In genomic region chr4:4344915-4345527, GRCh38 we compare ENCODE assay signal across 13 cellular contexts. TPM values are rescaled to one million over a fixed set of nuclear protein-coding genes. Genes with fewer than 3 reads are reported as not detected.
DNase-seq lines count a peak whose midpoint lies in the region; ATAC-seq, FAIRE-seq and TF ChIP-seq lines count a peak whose summit lies in the region.
"Had no signal": no experiment of that assay in that cellular context is flagged by ENCODE, and none has a peak within 500 bp of the region (broad histone marks: within the 10 kb centered on the region; RNA-seq: fewer than 3 reads in every experiment).

No MANE protein-coding gene starts in this region.

- H3K27me3 ChIP-seq in HepG2 (ENCODE audit: control insufficient read depth in 1 of 2, insufficient read depth in 2 of 2, low read length in 2 of 2): peaks cover 0 to 7% of the 10 kb centered on the region in 2 experiments; a peak in 2 of 5 replicates
- H3K27me3 ChIP-seq in right lobe of liver: no peaks in the 10 kb centered on the region
- H3K27me3 ChIP-seq in transverse colon: no peaks in the 10 kb centered on the region
- H3K27me3 ChIP-seq: brain microvascular endothelial cell, uterus had no signal

- TF ChIP-seq POLR2A in HepG2 (IDR thresholded peaks at IDR 0.05; ENCODE audit: insufficient read depth in 1 of 2, low read depth in 2 of 2, low read length in 2 of 2) (no peak), right lobe of liver (IDR thresholded peaks at IDR 0.05) (no peak), transverse colon (IDR thresholded peaks at IDR 0.05) (no peak)

- TF ChIP-seq EP300 in HepG2 (IDR thresholded peaks at IDR 0.05; ENCODE audit: low read depth in 2 of 2, low read length in 2 of 2) (no peak), HepG2 (CRISPR knock-in tag; IDR thresholded peaks at IDR 0.05; ENCODE audit: borderline replicate concordance) (no peak), transverse colon (IDR thresholded peaks at IDR 0.05; ENCODE audit: low read depth) (no peak)

- TF ChIP-seq RAD21 in HepG2 (CRISPR knock-in tag; IDR thresholded peaks at IDR 0.05): no peak

- H3K36me3 ChIP-seq in HepG2 (replicated peaks in 1 of 2; ENCODE audit: control insufficient read depth in 1 of 2, insufficient read depth in 2 of 2, low read length in 2 of 2) (no peaks in the 10 kb centered on the region), right lobe of liver (no peaks in the 10 kb centered on the region), transverse colon (no peaks in the 10 kb centered on the region)
- H3K36me3 ChIP-seq: brain microvascular endothelial cell, uterus had no signal

- no peak for DNase-seq in HepG2 (ENCODE audit: low spot score)
- no peak for DNase-seq in right lobe of liver
- DNase-seq in transverse colon: peak; percentile 40
- no peak for DNase-seq in HUDEP-2 (lab: John Stamatoyannopoulos, UW; ENCODE audit: unreplicated experiment in 76 of 76)
- no peak for DNase-seq in RKO (ENCODE audit: low spot score)
- DNase-seq: brain microvascular endothelial cell, left ventricle myocardium superior, uterus had no signal

- no peak for FAIRE-seq in HepG2 (lab: Jason Lieb, UNC)
- FAIRE-seq: A204.1 had no signal

- BruUV-seq in HepG2 (replicated peaks; lab: Mats Ljungman, UMichigan): no TSS peak

- intact Hi-C loops in HepG2 (cut with micrococcal nuclease; ENCODE audit: unreplicated experiment) (no loop called here), right lobe of liver (cut with DNase I) (no loop called here), transverse colon (cut with DNase I; ENCODE audit: low total_unique reads) (no loop called here)

- WGBS in HepG2 (ENCODE audit: low lambda C conversion rate): 77% methylated on average over 14 of the region's 14 CpGs
- WGBS in right lobe of liver (ENCODE audit: insufficient coverage, low coverage, low lambda C conversion rate, missing lambda C conversion rate): 57% methylated on average over 4 of the region's 14 CpGs
- WGBS in transverse colon (ENCODE audit: low coverage in 1 of 2), 2 donors: 71 to 80% methylated on average over 2 to 14 of the region's 14 CpGs

- peaks cover 6% of the 10 kb centered on the region; the same call in 1 of the 2 replicates for H3K4me1 ChIP-seq in HepG2 (ENCODE audit: insufficient read depth, low read length)
- no peaks in the 10 kb centered on the region for H3K4me1 ChIP-seq in right lobe of liver
- H3K4me1 ChIP-seq in transverse colon: no peaks in the 10 kb centered on the region
- H3K4me1 ChIP-seq: psoas muscle, uterus had no signal

- H3K4me3 ChIP-seq in HepG2 (replicated peaks in 1 of 3; ENCODE audit: insufficient read depth in 1 of 3, low read depth in 2 of 3, low read length in 3 of 3): no peak overlapping the region
- no peak overlapping the region for H3K4me3 ChIP-seq in right lobe of liver
- no peak overlapping the region for H3K4me3 ChIP-seq in transverse colon
- H3K4me3 ChIP-seq: psoas muscle, uterus had no signal

- in situ Hi-C loops in HepG2 (cut with HindIII; ENCODE audit: extremely low pct_ligation_motif_present, low pct_unique_long_range_greater_than_20kb) (no loop called here), transverse colon (cut with MboI; ENCODE audit: low pct_ligation_motif_present in 1 of 4, low pct_unique_long_range_greater_than_20kb in 1 of 4, low sequenced_read_pairs in 3 of 4) (loop anchor here in 1 of 4 donors (10.0 kb wide), 1 partner anchor 90 kb away; no protein-coding TSS in a partner anchor)

- ATAC-seq in HepG2 (no peak), right lobe of liver (no peak), GM21825 (IDR thresholded peaks at IDR 0.05; ENCODE audit: unreplicated experiment) (peak; percentile 85), HG03439 (IDR thresholded peaks at IDR 0.05; ENCODE audit: unreplicated experiment) (peak; percentile 78), SK-N-SH treated with all-trans-retinoic acid at 6 μM for 48 hours (no peak)
- ATAC-seq: left ventricle myocardium superior, psoas muscle had no signal

- TF ChIP-seq CTCF in HepG2 (CRISPR knock-in tag; IDR thresholded peaks at IDR 0.05): no peak
- TF ChIP-seq CTCF in right lobe of liver (IDR thresholded peaks at IDR 0.05): no peak
- no peak for TF ChIP-seq CTCF in transverse colon (IDR thresholded peaks at IDR 0.05)

- H2AFZ ChIP-seq in HepG2 (ENCODE audit: low read length): no peak overlapping the region

- CTCF ChIA-PET in HepG2 (lab: Yijun Ruan, JAX; ENCODE audit: low intra/inter-chr PET ratio, low total read pairs): no interaction called here

- no peak overlapping the region for H3K4me2 ChIP-seq in HepG2 (ENCODE audit: low read depth, low read length)

- POLR2A ChIA-PET in HepG2 (lab: Yijun Ruan, JAX): no interaction called here

- no peaks in the 10 kb centered on the region for H4K20me1 ChIP-seq in HepG2 (ENCODE audit: insufficient read depth, low read length)

- H3K27ac ChIP-seq in HepG2 (ENCODE audit: extremely low read length, insufficient read depth, low read length) (no peak overlapping the region), right lobe of liver (no peak overlapping the region), transverse colon (no peak overlapping the region)
- H3K27ac ChIP-seq: brain microvascular endothelial cell, psoas muscle, uterus had no signal

- H3K9ac ChIP-seq in HepG2 (ENCODE audit: insufficient read depth, low read depth, low read length): no peak overlapping the region

- no peaks in the 10 kb centered on the region for H3K9me3 ChIP-seq in HepG2 (ENCODE audit: low read length)
- no peaks in the 10 kb centered on the region for H3K9me3 ChIP-seq in right lobe of liver
- no peaks in the 10 kb centered on the region for H3K9me3 ChIP-seq in transverse colon
- H3K9me3 ChIP-seq: psoas muscle, uterus had no signal

- no peaks in the 10 kb centered on the region for H3K79me2 ChIP-seq in HepG2 (ENCODE audit: insufficient read depth, low read length)

RNA-seq across cellular contexts. Expression of gene NSG1, which starts 41.9 kb away (rescaled TPM):
- total RNA-seq in HepG2 (2016; rRNA removed; fragmentation: Illumina TruSeq; extraction: Trizol) (not detected in 2 replicates), right lobe of liver (under 1 TPM in 2 of 6 experiments, not detected in 4; 0.22 to 0.29 TPM), transverse colon (1 to 10 TPM in 3 of 4 donors, not detected in 1; 2.2 to 3.5 (median 2.7) TPM)
- total RNA-seq in HepG2 (2016; cell fraction: cytosol; rRNA removed; fragmentation: Illumina TruSeq; extraction: Trizol; ENCODE audit: low read depth): not detected in 2 replicates
- not detected in 2 replicates for total RNA-seq in HepG2 (2016; cell fraction: insoluble cytoplasmic fraction; rRNA removed; fragmentation: Illumina TruSeq; extraction: Trizol)
- not detected in 2 replicates for total RNA-seq in HepG2 (2016; cell fraction: membrane; rRNA removed; fragmentation: Illumina TruSeq; extraction: Trizol)
- not detected in 2 replicates for total RNA-seq in HepG2 (2016; cell fraction: nucleus; rRNA removed; fragmentation: Illumina TruSeq; extraction: Trizol)
- polyA plus RNA-seq in HepG2 (2011; rRNA removed): not detected in 2 replicates
- not detected in 2 replicates for polyA plus RNA-seq in HepG2 (2011; cell fraction: cytosol; rRNA removed)
- not detected in 2 replicates for polyA plus RNA-seq in HepG2 (2011; cell fraction: nucleus; rRNA removed)
- polyA plus RNA-seq in HepG2 (2012): not detected in 2 replicates
- not detected in 2 replicates for polyA plus RNA-seq in HepG2 (2016; cell fraction: cytosol; fragmentation: Illumina TruSeq; extraction: Trizol; ENCODE audit: low read depth)
- polyA plus RNA-seq in HepG2 (2016; cell fraction: insoluble cytoplasmic fraction; fragmentation: Illumina TruSeq; extraction: Trizol; ENCODE audit: low read depth): not detected in 2 replicates
- not detected in 2 replicates for polyA plus RNA-seq in HepG2 (2016; cell fraction: membrane; fragmentation: Illumina TruSeq; extraction: Trizol; ENCODE audit: low read depth)
- not detected in 2 replicates for polyA plus RNA-seq in HepG2 (2016; cell fraction: nucleus; fragmentation: Illumina TruSeq; extraction: Trizol; ENCODE audit: insufficient read depth, low read depth)
- polyA minus RNA-seq in HepG2 (2011; rRNA and poly(A)+ RNA removed; ENCODE audit: low replicate concordance): not detected in 2 replicates
- not detected in 2 replicates for polyA minus RNA-seq in HepG2 (2011; cell fraction: cytosol; rRNA and poly(A)+ RNA removed)
- not detected in 2 replicates for polyA minus RNA-seq in HepG2 (2011; cell fraction: nucleus; rRNA and poly(A)+ RNA removed)

RNA-seq across cellular contexts. Expression of gene ZBTB49, which starts 55.0 kb away (rescaled TPM):
- total RNA-seq in HepG2 (2016; rRNA removed; fragmentation: Illumina TruSeq; extraction: Trizol): 3.3 and 4.6 TPM in 2 replicates
- 1.4 and 1.6 TPM in 2 replicates for total RNA-seq in HepG2 (2016; cell fraction: cytosol; rRNA removed; fragmentation: Illumina TruSeq; extraction: Trizol; ENCODE audit: low read depth)
- 2.5 and 3.5 TPM in 2 replicates for total RNA-seq in HepG2 (2016; cell fraction: insoluble cytoplasmic fraction; rRNA removed; fragmentation: Illumina TruSeq; extraction: Trizol)
- total RNA-seq in HepG2 (2016; cell fraction: membrane; rRNA removed; fragmentation: Illumina TruSeq; extraction: Trizol): 2.9 and 3.2 TPM in 2 replicates
- 5.5 and 8.4 TPM in 2 replicates for total RNA-seq in HepG2 (2016; cell fraction: nucleus; rRNA removed; fragmentation: Illumina TruSeq; extraction: Trizol)
- polyA plus RNA-seq in HepG2 (2011; rRNA removed): 3.7 and 4.3 TPM in 2 replicates
- polyA plus RNA-seq in HepG2 (2011; cell fraction: cytosol; rRNA removed): 1.7 and 2.0 TPM in 2 replicates
- polyA plus RNA-seq in HepG2 (2011; cell fraction: nucleus; rRNA removed): 6.3 and 6.5 TPM in 2 replicates
- 2.2 and 2.3 TPM in 2 replicates for polyA plus RNA-seq in HepG2 (2012)
- polyA plus RNA-seq in HepG2 (2016; cell fraction: cytosol; fragmentation: Illumina TruSeq; extraction: Trizol; ENCODE audit: low read depth): 0.35 and 0.73 TPM in 2 replicates
- polyA plus RNA-seq in HepG2 (2016; cell fraction: insoluble cytoplasmic fraction; fragmentation: Illumina TruSeq; extraction: Trizol; ENCODE audit: low read depth): 2.7 and 4.4 TPM in 2 replicates
- polyA plus RNA-seq in HepG2 (2016; cell fraction: membrane; fragmentation: Illumina TruSeq; extraction: Trizol; ENCODE audit: low read depth): 0.68 and 0.76 TPM in 2 replicates
- polyA plus RNA-seq in HepG2 (2016; cell fraction: nucleus; fragmentation: Illumina TruSeq; extraction: Trizol; ENCODE audit: insufficient read depth, low read depth): 7.6 and 8.7 TPM in 2 replicates
- polyA minus RNA-seq in HepG2 (2011; rRNA and poly(A)+ RNA removed; ENCODE audit: low replicate concordance): 5.5 and 7.9 TPM in 2 replicates
- 0.69 and 1.4 TPM in 2 replicates for polyA minus RNA-seq in HepG2 (2011; cell fraction: cytosol; rRNA and poly(A)+ RNA removed)
- 5.2 and 8.7 TPM in 2 replicates for polyA minus RNA-seq in HepG2 (2011; cell fraction: nucleus; rRNA and poly(A)+ RNA removed)
- 1 to 10 TPM; 1.4 to 3.3 (median 2.5) TPM for total RNA-seq in right lobe of liver
- 10 to 100 TPM in 1 of 4 donors, 1 to 10 TPM in 3; 2.4 to 11.2 (median 6.0) TPM for total RNA-seq in transverse colon

RNA-seq across cellular contexts. Expression of gene LYAR, which starts 55.1 kb away (rescaled TPM):
- 94.2 and 132 TPM in 2 replicates for total RNA-seq in HepG2 (2016; rRNA removed; fragmentation: Illumina TruSeq; extraction: Trizol)
- total RNA-seq in HepG2 (2016; cell fraction: cytosol; rRNA removed; fragmentation: Illumina TruSeq; extraction: Trizol; ENCODE audit: low read depth): 28.5 and 31.5 TPM in 2 replicates
- 97.0 and 128 TPM in 2 replicates for total RNA-seq in HepG2 (2016; cell fraction: insoluble cytoplasmic fraction; rRNA removed; fragmentation: Illumina TruSeq; extraction: Trizol)
- 48.0 and 54.1 TPM in 2 replicates for total RNA-seq in HepG2 (2016; cell fraction: membrane; rRNA removed; fragmentation: Illumina TruSeq; extraction: Trizol)
- 40.3 and 43.2 TPM in 2 replicates for total RNA-seq in HepG2 (2016; cell fraction: nucleus; rRNA removed; fragmentation: Illumina TruSeq; extraction: Trizol)
- polyA plus RNA-seq in HepG2 (2011; rRNA removed): 6.0 and 7.8 TPM in 2 replicates
- polyA plus RNA-seq in HepG2 (2011; cell fraction: cytosol; rRNA removed): 3.6 and 4.9 TPM in 2 replicates
- 2.2 and 3.6 TPM in 2 replicates for polyA plus RNA-seq in HepG2 (2011; cell fraction: nucleus; rRNA removed)
- 26.2 and 31.0 TPM in 2 replicates for polyA plus RNA-seq in HepG2 (2012)
- 18.8 and 28.8 TPM in 2 replicates for polyA plus RNA-seq in HepG2 (2016; cell fraction: cytosol; fragmentation: Illumina TruSeq; extraction: Trizol; ENCODE audit: low read depth)
- polyA plus RNA-seq in HepG2 (2016; cell fraction: insoluble cytoplasmic fraction; fragmentation: Illumina TruSeq; extraction: Trizol; ENCODE audit: low read depth): 142 and 150 TPM in 2 replicates
- polyA plus RNA-seq in HepG2 (2016; cell fraction: membrane; fragmentation: Illumina TruSeq; extraction: Trizol; ENCODE audit: low read depth): 30.5 and 41.3 TPM in 2 replicates
- polyA plus RNA-seq in HepG2 (2016; cell fraction: nucleus; fragmentation: Illumina TruSeq; extraction: Trizol; ENCODE audit: insufficient read depth, low read depth): 61.7 and 69.5 TPM in 2 replicates
- 0.76 and 3.3 TPM in 2 replicates for polyA minus RNA-seq in HepG2 (2011; rRNA and poly(A)+ RNA removed; ENCODE audit: low replicate concordance)
- polyA minus RNA-seq in HepG2 (2011; cell fraction: cytosol; rRNA and poly(A)+ RNA removed): 4.6 and 4.7 TPM in 2 replicates
- 8.6 and 11.2 TPM in 2 replicates for polyA minus RNA-seq in HepG2 (2011; cell fraction: nucleus; rRNA and poly(A)+ RNA removed)
- total RNA-seq in right lobe of liver: 1 to 10 TPM; 2.6 to 8.9 (median 5.2) TPM
- total RNA-seq in transverse colon: 10 to 100 TPM in 1 of 4 donors, 1 to 10 TPM in 3; 3.7 to 10.3 (median 5.6) TPM

Comparison
In these comparisons a context has a peak if more than half of its experiments do, and no peak if none do; other contexts are left out.
1. ATAC-seq: peak in GM21825 (single experiment) and HG03439 (single experiment); none in HepG2 (single experiment), right lobe of liver (0 of 4) and SK-N-SH treated with all-trans-retinoic acid at 6 μM for 48 hours (single experiment).